ENCODE assay signal across 23 cellular contexts in genomic region chr3:158841387-158841786, GRCh38. TPM values are rescaled to one million over a fixed set of nuclear protein-coding genes. Genes with fewer than 3 reads are reported as not detected.
A peak's percentile ranks its signal among the peaks of the same experiment; 100 is the strongest.
DNase-seq lines count a peak whose midpoint lies in the region; ATAC-seq and TF ChIP-seq lines count a peak whose summit lies in the region.
"Had no signal": no experiment of that assay in that cellular context is flagged by ENCODE, and none has a peak within 500 bp of the region (broad histone marks: within the 10 kb centered on the region; RNA-seq: fewer than 3 reads in every experiment).

No MANE protein-coding gene starts in this region.

- H3K9me3 Mint-ChIP-seq in natural killer cell treated with Interleukin-12 subunit alpha and Interleukin-12 subunit beta and Interleukin-15 and Interleukin-18, amount 100 ng/mL, for 72 hours = no peaks in the 10 kb centered on the region
- H3K9me3 Mint-ChIP-seq: CD4-positive, alpha-beta memory T cell; HFFc6 had no signal

- no peaks in the 10 kb centered on the region for H3K4me1 ChIP-seq in right cardiac atrium (ENCODE audit: control insufficient read depth, insufficient read depth, low read length)
- peaks cover 41% of the 10 kb centered on the region for H3K4me1 ChIP-seq in Karpas-422 (ENCODE audit: low read length)
- no peaks in the 10 kb centered on the region for H3K4me1 ChIP-seq in upper lobe of right lung
- H3K4me1 ChIP-seq: A549, BE2C, HAP-1 had no signal

- H3K4me1 Mint-ChIP-seq in natural killer cell treated with Interleukin-12 subunit alpha and Interleukin-12 subunit beta and Interleukin-15 and Interleukin-18, amount 100 ng/mL, for 72 hours (ENCODE audit: low read depth in 2 of 2) = peaks cover 10 to 15% of the 10 kb centered on the region in 2 donors

- no peak for TF ChIP-seq POLR2A in erythroblast (IDR thresholded peaks at IDR 0.05; ENCODE audit: low read length)

- WGBS in right cardiac atrium = 90% methylated on average over 8 of the region's 8 CpGs

- peak in 2 of 3 donors; percentile 44 to 46 for DNase-seq in right cardiac atrium
- no peak for DNase-seq in Right ventricle myocardium inferior (ENCODE audit: missing footprints)
- peak; percentile 71 for DNase-seq in Karpas-422
- no peak for DNase-seq in natural killer cell treated with Interleukin-12 subunit alpha and Interleukin-12 subunit beta and Interleukin-15 and Interleukin-18, amount 100 ng/mL, for 72 hours (ENCODE audit: low spot score)
- no peak for DNase-seq in upper lobe of right lung
- DNase-seq in erythroblast (lab: John Stamatoyannopoulos, UW) = no peak
- no peak for DNase-seq in NCI-H2227 (lab: John Stamatoyannopoulos, UW; ENCODE audit: unreplicated experiment)
- no peak for DNase-seq in brain microvascular endothelial cell
- DNase-seq: 8988T; ACHN; AML-193; BE2C; Calu3; CD4-positive, alpha-beta memory T cell; COR-L47; DMS53; DMS79 treated with DMSO at 0.1 percent for 48 hours; GF-D8; GOT3; HFFc6 had no signal

- intact Hi-C loops in right cardiac atrium (cut with DNase I) (loop anchor here in 1 of 4 donors (10.0 kb wide), 1 partner anchor 423 kb away; no protein-coding TSS in a partner anchor), Right ventricle myocardium inferior (cut with DNase I) (no loop called here), upper lobe of right lung (cut with DNase I) (no loop called here)

- no peaks in the 10 kb centered on the region for H3K9me3 ChIP-seq in right cardiac atrium (ENCODE audit: control insufficient read depth, low read length)
- no peaks in the 10 kb centered on the region for H3K9me3 ChIP-seq in Karpas-422 (ENCODE audit: low read length)
- no peaks in the 10 kb centered on the region for H3K9me3 ChIP-seq in upper lobe of right lung
- H3K9me3 ChIP-seq: A549; BE2C; BLaER1 treated with 17β-estradiol and CSF1 and Interleukin-3, amounts not matched to agents 10 nM and 100 nM; HAP-1 had no signal

- H4K20me1 ChIP-seq in Karpas-422 (ENCODE audit: insufficient read depth, low read depth, low read length) = peaks cover 31% of the 10 kb centered on the region

- no peak for TF ChIP-seq CTCF in upper lobe of right lung (IDR thresholded peaks at IDR 0.05)
- no peak for TF ChIP-seq CTCF in brain microvascular endothelial cell (IDR thresholded peaks at IDR 0.05; ENCODE audit: low read depth, low read length, missing control alignments)

- H3K9me2 ChIP-seq in Karpas-422 (replicated peaks; ENCODE audit: insufficient read depth, low read length) = no peaks in the 10 kb centered on the region

- H3K4me3 ChIP-seq in right cardiac atrium (ENCODE audit: low read length) = no peak overlapping the region
- H3K4me3 ChIP-seq in Karpas-422 (ENCODE audit: low read length) = peak overlapping the region; percentile 26; the same call in 1 of the 2 replicates
- no peak overlapping the region for H3K4me3 ChIP-seq in upper lobe of right lung
- H3K4me3 ChIP-seq in brain microvascular endothelial cell (ENCODE audit: low read depth, low read length) = no peak overlapping the region
- H3K4me3 ChIP-seq: A549; BLaER1 treated with 17β-estradiol and CSF1 and Interleukin-3, amounts not matched to agents 10 nM and 100 nM; HAP-1 had no signal

- H3K27ac ChIP-seq in right cardiac atrium (ENCODE audit: low read length) = no peak overlapping the region
- H3K27ac ChIP-seq in Karpas-422 (ENCODE audit: low read length) = no peak overlapping the region
- no peak overlapping the region for H3K27ac ChIP-seq in upper lobe of right lung
- no peak overlapping the region for H3K27ac ChIP-seq in brain microvascular endothelial cell
- H3K27ac ChIP-seq: A549; BLaER1 treated with 17β-estradiol and CSF1 and Interleukin-3, amounts not matched to agents 10 nM and 100 nM had no signal

- in situ Hi-C loops in brain microvascular endothelial cell (cut with HindIII; ENCODE audit: low pct_ligation_motif_present, low sequenced_read_pairs) = loop anchor here (25.0 kb wide), 1 partner anchor 421 kb away; no protein-coding TSS in a partner anchor

- H3K4me2 ChIP-seq in Karpas-422 (ENCODE audit: low read depth, low read length, poor library complexity, severe bottlenecking) = peak overlapping the region; percentile 62
- H3K4me2 ChIP-seq: A549 had no signal

- no peak overlapping the region for H3K9ac ChIP-seq in Karpas-422 (ENCODE audit: low read length)
- H3K9ac ChIP-seq: BLaER1 treated with 17β-estradiol and CSF1 and Interleukin-3, amounts not matched to agents 10 nM and 100 nM had no signal

- no peaks in the 10 kb centered on the region for H3K36me3 ChIP-seq in Karpas-422 (ENCODE audit: insufficient read depth, low read length)
- no peaks in the 10 kb centered on the region for H3K36me3 ChIP-seq in upper lobe of right lung
- H3K36me3 ChIP-seq in brain microvascular endothelial cell (replicated peaks) = no peaks in the 10 kb centered on the region
- H3K36me3 ChIP-seq: BE2C, HAP-1 had no signal

- H3K27me3 ChIP-seq in right cardiac atrium (ENCODE audit: control insufficient read depth, insufficient read depth) (no peaks in the 10 kb centered on the region), Karpas-422 (ENCODE audit: low read length) (no peaks in the 10 kb centered on the region), upper lobe of right lung (no peaks in the 10 kb centered on the region), brain microvascular endothelial cell (replicated peaks) (no peaks in the 10 kb centered on the region)
- H3K27me3 ChIP-seq: BLaER1 treated with 17β-estradiol and CSF1 and Interleukin-3, amounts not matched to agents 10 nM and 100 nM had no signal

- no peaks in the 10 kb centered on the region for H3K27me3 Mint-ChIP-seq in natural killer cell treated with Interleukin-12 subunit alpha and Interleukin-12 subunit beta and Interleukin-15 and Interleukin-18, amount 100 ng/mL, for 72 hours
- H3K27me3 Mint-ChIP-seq: CD4-positive, alpha-beta memory T cell had no signal

- no peak overlapping the region for H2AFZ ChIP-seq in Karpas-422 (ENCODE audit: low read length)

- H3K4me3 Mint-ChIP-seq in natural killer cell treated with Interleukin-12 subunit alpha and Interleukin-12 subunit beta and Interleukin-15 and Interleukin-18, amount 100 ng/mL, for 72 hours = no peak overlapping the region
- H3K4me3 Mint-ChIP-seq: CD4-positive, alpha-beta memory T cell; HFFc6 had no signal

- no peaks in the 10 kb centered on the region for H3K79me2 ChIP-seq in Karpas-422 (ENCODE audit: low read length)

- H3K36me3 Mint-ChIP-seq in natural killer cell treated with Interleukin-12 subunit alpha and Interleukin-12 subunit beta and Interleukin-15 and Interleukin-18, amount 100 ng/mL, for 72 hours = no peaks in the 10 kb centered on the region
- H3K36me3 Mint-ChIP-seq: CD4-positive, alpha-beta memory T cell had no signal

- ATAC-seq in right cardiac atrium (no peak), Right ventricle myocardium inferior (no peak), upper lobe of right lung (peak; percentile 11)
- peak; percentile 8 to 43 for ATAC-seq in natural killer cell treated with Interleukin-12 subunit alpha and Interleukin-12 subunit beta and Interleukin-15 and Interleukin-18, amount 100 ng/mL, for 72 hours
- ATAC-seq: A549 had no signal

- no peak overlapping the region for H3K27ac Mint-ChIP-seq in natural killer cell treated with Interleukin-12 subunit alpha and Interleukin-12 subunit beta and Interleukin-15 and Interleukin-18, amount 100 ng/mL, for 72 hours
- H3K27ac Mint-ChIP-seq: CD4-positive, alpha-beta memory T cell; HFFc6 had no signal

RNA-seq across cellular contexts. Expression of gene MFSD1, which starts 39.5 kb away (rescaled TPM):
- 10 to 100 TPM; 33.7 to 50.8 (median 35.5) TPM for total RNA-seq in right cardiac atrium
- 21.9 TPM for polyA plus RNA-seq in right cardiac atrium
- 32.2 TPM for total RNA-seq in Right ventricle myocardium inferior
- total RNA-seq in Karpas-422 (2014; rRNA removed; shearing (Covaris generic); ENCODE audit: low replicate concordance) = 64.7 and 114 TPM in 2 replicates
- 10 to 100 TPM; 21.9 to 25.5 TPM for total RNA-seq in natural killer cell treated with Interleukin-12 subunit alpha and Interleukin-12 subunit beta and Interleukin-15 and Interleukin-18, amount 100 ng/mL, for 72 hours
- 84.5 TPM for total RNA-seq in upper lobe of right lung

Comparison
In these comparisons a context has a peak if more than half of its experiments do, and no peak if none do; other contexts are left out.
1. DNase-seq: peak in right cardiac atrium (2 of 3) and Karpas-422 (single experiment); none in Right ventricle myocardium inferior (single experiment), natural killer cell treated with Interleukin-12 subunit alpha and Interleukin-12 subunit beta and Interleukin-15 and Interleukin-18, amount 100 ng/mL, for 72 hours (single experiment), upper lobe of right lung (single experiment), erythroblast (0 of 2), NCI-H2227 (single experiment) and brain microvascular endothelial cell (single experiment).
2. ATAC-seq: peak in natural killer cell treated with Interleukin-12 subunit alpha and Interleukin-12 subunit beta and Interleukin-15 and Interleukin-18, amount 100 ng/mL, for 72 hours (2 of 2) and upper lobe of right lung (single experiment); none in right cardiac atrium (0 of 2) and Right ventricle myocardium inferior (single experiment).